1 cellular context compared by ENCODE assay signal in the genomic region with DNA sequence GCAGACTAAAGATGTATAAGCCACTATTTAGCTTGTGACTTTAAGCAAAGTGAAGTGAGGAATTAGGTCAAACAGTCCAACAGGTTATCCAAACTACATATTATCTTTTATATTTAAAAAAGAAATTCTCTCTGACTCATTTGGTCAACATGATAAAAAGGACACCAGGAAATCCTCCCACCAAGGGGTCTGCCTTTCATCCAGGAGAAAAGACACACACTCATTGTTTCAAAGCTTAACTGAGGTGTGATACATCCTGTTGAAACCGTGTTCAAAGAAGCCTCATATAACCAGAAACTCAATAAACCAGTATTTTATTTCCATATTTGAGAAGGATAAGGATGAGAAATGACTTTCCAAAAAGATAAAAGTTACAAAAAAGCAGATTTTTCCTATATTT.
A peak's percentile ranks its signal among the peaks of the same experiment; 100 is the strongest.
TF ChIP-seq lines count a peak whose summit lies in the region.

No MANE protein-coding gene starts in this region.

TF ChIP-seq in GM23338, 12 proteins besides CTCF, POLR2A, EP300 and RAD21 (continued from another document):
- TF ChIP-seq, protein P1, sequence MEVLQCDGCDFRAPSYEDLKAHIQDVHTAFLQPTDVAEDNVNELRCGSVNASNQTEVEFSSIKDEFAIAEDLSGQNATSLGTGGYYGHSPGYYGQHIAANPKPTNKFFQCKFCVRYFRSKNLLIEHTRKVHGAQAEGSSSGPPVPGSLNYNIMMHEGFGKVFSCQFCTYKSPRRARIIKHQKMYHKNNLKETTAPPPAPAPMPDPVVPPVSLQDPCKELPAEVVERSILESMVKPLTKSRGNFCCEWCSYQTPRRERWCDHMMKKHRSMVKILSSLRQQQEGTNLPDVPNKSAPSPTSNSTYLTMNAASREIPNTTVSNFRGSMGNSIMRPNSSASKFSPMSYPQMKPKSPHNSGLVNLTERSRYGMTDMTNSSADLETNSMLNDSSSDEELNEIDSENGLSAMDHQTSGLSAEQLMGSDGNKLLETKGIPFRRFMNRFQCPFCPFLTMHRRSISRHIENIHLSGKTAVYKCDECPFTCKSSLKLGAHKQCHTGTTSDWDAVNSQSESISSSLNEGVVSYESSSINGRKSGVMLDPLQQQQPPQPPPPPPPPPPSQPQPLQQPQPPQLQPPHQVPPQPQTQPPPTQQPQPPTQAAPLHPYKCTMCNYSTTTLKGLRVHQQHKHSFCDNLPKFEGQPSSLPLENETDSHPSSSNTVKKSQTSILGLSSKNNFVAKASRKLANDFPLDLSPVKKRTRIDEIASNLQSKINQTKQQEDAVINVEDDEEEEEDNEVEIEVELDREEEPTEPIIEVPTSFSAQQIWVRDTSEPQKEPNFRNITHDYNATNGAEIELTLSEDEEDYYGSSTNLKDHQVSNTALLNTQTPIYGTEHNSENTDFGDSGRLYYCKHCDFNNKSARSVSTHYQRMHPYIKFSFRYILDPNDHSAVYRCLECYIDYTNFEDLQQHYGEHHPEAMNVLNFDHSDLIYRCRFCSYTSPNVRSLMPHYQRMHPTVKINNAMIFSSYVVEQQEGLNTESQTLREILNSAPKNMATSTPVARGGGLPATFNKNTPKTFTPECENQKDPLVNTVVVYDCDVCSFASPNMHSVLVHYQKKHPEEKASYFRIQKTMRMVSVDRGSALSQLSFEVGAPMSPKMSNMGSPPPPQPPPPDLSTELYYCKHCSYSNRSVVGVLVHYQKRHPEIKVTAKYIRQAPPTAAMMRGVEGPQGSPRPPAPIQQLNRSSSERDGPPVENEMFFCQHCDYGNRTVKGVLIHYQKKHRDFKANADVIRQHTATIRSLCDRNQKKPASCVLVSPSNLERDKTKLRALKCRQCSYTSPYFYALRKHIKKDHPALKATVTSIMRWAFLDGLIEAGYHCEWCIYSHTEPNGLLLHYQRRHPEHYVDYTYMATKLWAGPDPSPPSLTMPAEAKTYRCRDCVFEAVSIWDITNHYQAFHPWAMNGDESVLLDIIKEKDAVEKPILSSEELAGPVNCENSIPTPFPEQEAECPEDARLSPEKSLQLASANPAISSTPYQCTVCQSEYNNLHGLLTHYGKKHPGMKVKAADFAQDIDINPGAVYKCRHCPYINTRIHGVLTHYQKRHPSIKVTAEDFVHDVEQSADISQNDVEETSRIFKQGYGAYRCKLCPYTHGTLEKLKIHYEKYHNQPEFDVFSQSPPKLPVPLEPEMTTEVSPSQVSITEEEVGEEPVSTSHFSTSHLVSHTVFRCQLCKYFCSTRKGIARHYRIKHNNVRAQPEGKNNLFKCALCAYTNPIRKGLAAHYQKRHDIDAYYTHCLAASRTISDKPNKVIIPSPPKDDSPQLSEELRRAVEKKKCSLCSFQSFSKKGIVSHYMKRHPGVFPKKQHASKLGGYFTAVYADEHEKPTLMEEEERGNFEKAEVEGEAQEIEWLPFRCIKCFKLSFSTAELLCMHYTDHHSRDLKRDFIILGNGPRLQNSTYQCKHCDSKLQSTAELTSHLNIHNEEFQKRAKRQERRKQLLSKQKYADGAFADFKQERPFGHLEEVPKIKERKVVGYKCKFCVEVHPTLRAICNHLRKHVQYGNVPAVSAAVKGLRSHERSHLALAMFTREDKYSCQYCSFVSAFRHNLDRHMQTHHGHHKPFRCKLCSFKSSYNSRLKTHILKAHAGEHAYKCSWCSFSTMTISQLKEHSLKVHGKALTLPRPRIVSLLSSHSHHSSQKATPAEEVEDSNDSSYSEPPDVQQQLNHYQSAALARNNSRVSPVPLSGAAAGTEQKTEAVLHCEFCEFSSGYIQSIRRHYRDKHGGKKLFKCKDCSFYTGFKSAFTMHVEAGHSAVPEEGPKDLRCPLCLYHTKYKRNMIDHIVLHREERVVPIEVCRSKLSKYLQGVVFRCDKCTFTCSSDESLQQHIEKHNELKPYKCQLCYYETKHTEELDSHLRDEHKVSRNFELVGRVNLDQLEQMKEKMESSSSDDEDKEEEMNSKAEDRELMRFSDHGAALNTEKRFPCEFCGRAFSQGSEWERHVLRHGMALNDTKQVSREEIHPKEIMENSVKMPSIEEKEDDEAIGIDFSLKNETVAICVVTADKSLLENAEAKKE (CRISPR knock-in tag; IDR thresholded peaks at IDR 0.05), result peak; percentile 93
- peak; percentile 63; the same call in 1 of the 2 replicates for TF ChIP-seq NANOG (IDR thresholded peaks at IDR 0.05; ENCODE audit: borderline replicate concordance)
